Comparison of ENCODE assay signal across 1 cellular context in the genomic region with DNA sequence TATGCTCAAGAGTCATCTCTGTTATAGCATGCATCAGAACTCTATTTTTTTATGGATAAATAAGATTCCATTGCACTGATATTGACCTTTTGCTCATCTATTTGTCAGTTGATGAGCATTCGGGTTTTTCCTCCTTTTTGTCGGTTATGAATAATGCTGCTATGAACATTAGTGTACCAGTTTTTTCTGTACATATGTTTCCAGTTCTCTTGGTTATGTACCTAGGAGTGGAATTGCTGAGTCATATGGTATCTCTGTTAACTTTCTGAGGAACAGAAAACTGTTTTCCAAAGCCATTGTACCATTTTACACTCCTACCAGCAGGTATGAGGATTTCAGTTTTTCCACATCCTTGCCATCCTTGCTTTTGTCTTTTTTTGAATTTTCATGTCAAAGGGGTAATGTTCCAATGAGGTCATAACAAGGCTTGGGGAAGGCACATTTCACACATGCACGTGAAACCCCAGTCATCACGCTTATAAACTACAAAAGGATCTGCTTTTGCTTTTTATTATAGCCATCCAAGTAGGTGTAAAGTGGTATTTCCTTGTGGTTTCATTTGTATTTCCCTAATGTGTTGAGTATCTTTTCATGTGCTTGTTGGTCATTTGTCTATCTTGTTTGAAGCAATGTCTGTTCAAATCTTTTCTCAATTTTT.
TF ChIP-seq lines count a peak whose summit lies in the region.

No MANE protein-coding gene starts in this region.

TF ChIP-seq in SK-N-SH, 30 proteins besides CTCF, POLR2A, EP300 and RAD21 (continued from another document):
- TF ChIP-seq, protein P1, sequence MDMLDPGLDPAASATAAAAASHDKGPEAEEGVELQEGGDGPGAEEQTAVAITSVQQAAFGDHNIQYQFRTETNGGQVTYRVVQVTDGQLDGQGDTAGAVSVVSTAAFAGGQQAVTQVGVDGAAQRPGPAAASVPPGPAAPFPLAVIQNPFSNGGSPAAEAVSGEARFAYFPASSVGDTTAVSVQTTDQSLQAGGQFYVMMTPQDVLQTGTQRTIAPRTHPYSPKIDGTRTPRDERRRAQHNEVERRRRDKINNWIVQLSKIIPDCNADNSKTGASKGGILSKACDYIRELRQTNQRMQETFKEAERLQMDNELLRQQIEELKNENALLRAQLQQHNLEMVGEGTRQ (IDR thresholded peaks at IDR 0.05; ENCODE audit: borderline replicate concordance, low read depth, low read length) = no peak
- no peak for TF ChIP-seq NFIC (IDR thresholded peaks at IDR 0.05; ENCODE audit: borderline replicate concordance)
- TF ChIP-seq RXRA (IDR thresholded peaks at IDR 0.05; ENCODE audit: borderline replicate concordance, low read depth) = peak; percentile 24; the same call in 1 of the 2 replicates
- no peak for TF ChIP-seq GATA2 (CRISPR knock-in tag; IDR thresholded peaks at IDR 0.05)
- TF ChIP-seq, protein P2, sequence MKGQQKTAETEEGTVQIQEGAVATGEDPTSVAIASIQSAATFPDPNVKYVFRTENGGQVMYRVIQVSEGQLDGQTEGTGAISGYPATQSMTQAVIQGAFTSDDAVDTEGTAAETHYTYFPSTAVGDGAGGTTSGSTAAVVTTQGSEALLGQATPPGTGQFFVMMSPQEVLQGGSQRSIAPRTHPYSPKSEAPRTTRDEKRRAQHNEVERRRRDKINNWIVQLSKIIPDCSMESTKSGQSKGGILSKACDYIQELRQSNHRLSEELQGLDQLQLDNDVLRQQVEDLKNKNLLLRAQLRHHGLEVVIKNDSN (IDR thresholded peaks at IDR 0.05; ENCODE audit: borderline replicate concordance, low read depth) = no peak
- no peak for TF ChIP-seq EZH2phosphoT487 (IDR thresholded peaks at IDR 0.05; ENCODE audit: borderline replicate concordance, low read depth)
- TF ChIP-seq SIN3A (IDR thresholded peaks at IDR 0.05; ENCODE audit: borderline replicate concordance, low read depth, low read length) = no peak
- peak; percentile 53 for TF ChIP-seq TCF12 (IDR thresholded peaks at IDR 0.05)
- TF ChIP-seq, protein P3, sequence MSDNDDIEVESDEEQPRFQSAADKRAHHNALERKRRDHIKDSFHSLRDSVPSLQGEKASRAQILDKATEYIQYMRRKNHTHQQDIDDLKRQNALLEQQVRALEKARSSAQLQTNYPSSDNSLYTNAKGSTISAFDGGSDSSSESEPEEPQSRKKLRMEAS (IDR thresholded peaks at IDR 0.05; ENCODE audit: low read depth) = 0 out of 2 replicates have a peak, but pooled peaks have one; percentile 35
- no peak for TF ChIP-seq ELF1 (IDR thresholded peaks at IDR 0.05)
- TF ChIP-seq TAF1 (IDR thresholded peaks at IDR 0.05; ENCODE audit: borderline replicate concordance, low read depth, low read length) = no peak
